30 cellular contexts compared by ENCODE assay signal in genomic region chr1:179154437-179154836, GRCh38.
"Had no signal": no experiment of that assay in that cellular context is flagged by ENCODE, and none has a peak within 500 bp of the region (broad histone marks: within the 10 kb centered on the region; RNA-seq: fewer than 3 reads in every experiment).

No MANE protein-coding gene starts in this region.

- H3K4me2 ChIP-seq: PC-9 had no signal

- H3K27me3 ChIP-seq: MG63, SJCRH30 had no signal

- H2AFZ ChIP-seq: PC-9 had no signal

- H3K27ac ChIP-seq: PC-9, RWPE1, SJCRH30, SK-N-MC had no signal

- H3K4me3 ChIP-seq: MG63, PC-9, SJCRH30, SK-N-MC had no signal

- H3K36me3 ChIP-seq: MG63, SJCRH30 had no signal

- DNase-seq: Kasumi-1, KG1, MG63, NCI-H1048, NCI-H1092 treated with DMSO at 0.1 percent for 48 hours, NCI-H1105 treated with DMSO at 0.1 percent for 48 hours, NCI-H1417, NCI-H1436, NCI-H1694 treated with DMSO at 0.1 percent for 48 hours, NCI-H187 treated with DMSO at 0.1 percent for 48 hours, NCI-H2029, NCI-H2081, NCI-H2171 treated with DMSO at 0.1 percent for 48 hours, NCI-H226, NCI-H446 treated with DMSO at 0.1 percent for 48 hours, NCI-H510A, NCI-H524, NCI-H526, NCI-H69, NCI-H748 treated with DMSO at 0.1 percent for 48 hours, NCI-H82, PC-9, SHP77, SIG-M5, SJCRH30 had no signal

- H3K9me3 ChIP-seq: SJCRH30 had no signal

- ATAC-seq: Panc1, Right ventricle myocardium inferior, SK-N-SH treated with all-trans-retinoic acid at 6 μM for 48 hours had no signal
